Comparison of ENCODE assay signal across 8 cellular contexts in the genomic region with DNA sequence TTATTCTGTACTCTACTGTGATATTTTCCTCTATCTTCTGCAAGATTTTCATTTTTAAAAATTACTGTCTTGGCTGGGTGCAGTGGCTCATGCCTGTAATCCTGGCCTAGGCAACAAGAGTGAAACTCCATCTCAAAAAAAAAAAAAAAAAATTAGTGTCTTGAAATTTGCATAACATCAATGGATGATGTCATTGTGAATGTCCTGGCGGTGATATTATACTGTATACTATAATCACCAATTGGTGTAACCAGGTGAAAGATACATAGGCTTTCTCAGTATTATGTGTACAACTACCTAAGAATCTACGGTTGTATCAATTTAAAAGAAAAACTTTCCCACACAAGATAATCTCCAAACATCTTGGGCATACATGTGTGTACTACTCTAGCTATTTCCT. TPM values are rescaled to one million over a fixed set of nuclear protein-coding genes. Genes with fewer than 3 reads are reported as not detected.
DNase-seq lines count a peak whose midpoint lies in the region; ATAC-seq and TF ChIP-seq lines count a peak whose summit lies in the region.
"Had no signal": no experiment of that assay in that cellular context is flagged by ENCODE, and none has a peak within 500 bp of the region (broad histone marks: within the 10 kb centered on the region; RNA-seq: fewer than 3 reads in every experiment).

No MANE protein-coding gene starts in this region.

- H3K4me3 Mint-ChIP-seq in CD4-positive, alpha-beta T cell = peak overlapping the region; percentile 85
- peak overlapping the region; percentile 55 for H3K4me3 Mint-ChIP-seq in activated naive CD8-positive, alpha-beta T cell treated with anti-CD3 and anti-CD28 coated beads, Interleukin-2, amount 50 U/mL, for 24 hours
- peak overlapping the region in 9 of 10 donors; percentile 66 to 99 (median 94) for H3K4me3 Mint-ChIP-seq in naive thymus-derived CD4-positive, alpha-beta T cell

- H3K27me3 ChIP-seq in CD4-positive, alpha-beta T cell (ENCODE audit: control insufficient read depth, insufficient read depth, low read length) = no peaks in the 10 kb centered on the region
- H3K27me3 ChIP-seq in naive thymus-derived CD4-positive, alpha-beta T cell (ENCODE audit: control insufficient read depth in 2 of 2, insufficient read depth in 2 of 2, low read length in 2 of 2) = no peaks in the 10 kb centered on the region

- peaks cover 16 to 19% of the 10 kb centered on the region in 2 experiments for H3K36me3 ChIP-seq in HEK293 (ENCODE audit: control insufficient read depth in 2 of 2, insufficient read depth in 1 of 2, low read length in 2 of 2)
- H3K36me3 ChIP-seq in naive thymus-derived CD4-positive, alpha-beta T cell (ENCODE audit: control insufficient read depth in 2 of 3, insufficient read depth in 3 of 3, low read length in 3 of 3) = peaks cover 0 to 9% (median 0%) of the 10 kb centered on the region in 3 experiments

- H3K36me3 Mint-ChIP-seq in CD4-positive, alpha-beta T cell (ENCODE audit: low read depth) = peaks cover 89% of the 10 kb centered on the region
- peaks cover 55% of the 10 kb centered on the region for H3K36me3 Mint-ChIP-seq in activated naive CD8-positive, alpha-beta T cell treated with anti-CD3 and anti-CD28 coated beads, Interleukin-2, amount 50 U/mL, for 24 hours (ENCODE audit: low read depth)
- H3K36me3 Mint-ChIP-seq in naive thymus-derived CD4-positive, alpha-beta T cell = peaks cover 14 to 46% (median 40%) of the 10 kb centered on the region in 5 donors

- DNase-seq in CD4-positive, alpha-beta T cell = no peak
- no peak for DNase-seq in activated naive CD8-positive, alpha-beta T cell treated with anti-CD3 and anti-CD28 coated beads, Interleukin-2, amount 50 U/mL, for 24 hours
- peak in 2 of 9 donors; percentile 28 to 57 for DNase-seq in naive thymus-derived CD4-positive, alpha-beta T cell
- DNase-seq in GM10248 (ENCODE audit: extremely low spot score) (no peak), midbrain (lab: John Stamatoyannopoulos, UW) (no peak)
- DNase-seq: DMS153 had no signal

- no peaks in the 10 kb centered on the region; the same call in 1 of the 2 replicates for H3K4me1 ChIP-seq in HEK293 (ENCODE audit: control insufficient read depth, insufficient read depth, low read length)
- H3K4me1 ChIP-seq in naive thymus-derived CD4-positive, alpha-beta T cell (ENCODE audit: control insufficient read depth in 2 of 2, insufficient read depth in 2 of 2, low read length in 2 of 2) = peaks cover 4 to 6% of the 10 kb centered on the region in 2 donors

- H3K27ac ChIP-seq in CD4-positive, alpha-beta T cell (ENCODE audit: low read depth, low read length) = peak overlapping the region; percentile 71
- H3K27ac ChIP-seq in HEK293 (ENCODE audit: extremely low read depth, low read depth, low read length) = peak overlapping the region; percentile 29; the same call in 1 of the 2 replicates
- H3K27ac ChIP-seq in naive thymus-derived CD4-positive, alpha-beta T cell (ENCODE audit: low read depth, low read length) = peak overlapping the region; percentile 92

- POLR2A ChIA-PET in CD4-positive, alpha-beta T cell (lab: Charles Lee) = interaction anchor here (1.8 kb wide), 1 partner anchor 14 kb away, joined by 4 read pairs; no protein-coding TSS in a partner anchor
- POLR2A ChIA-PET in HEK293 (lab: Yijun Ruan, JAX) (no interaction called here), GM10248 (lab: Yijun Ruan, JAX) (no interaction called here)
- POLR2A ChIA-PET in naive thymus-derived CD4-positive, alpha-beta T cell (lab: Charles Lee) = interaction anchor here (1.3 to 1.4 kb wide), 3 partner anchors 14 to 33 kb away, joined by 4 to 6 read pairs (median 6); partner anchors contain the start of gene ZNF331

- H3K9me3 Mint-ChIP-seq in CD4-positive, alpha-beta T cell = no peaks in the 10 kb centered on the region
- peaks cover 7% of the 10 kb centered on the region for H3K9me3 Mint-ChIP-seq in activated naive CD8-positive, alpha-beta T cell treated with anti-CD3 and anti-CD28 coated beads, Interleukin-2, amount 50 U/mL, for 24 hours
- H3K9me3 Mint-ChIP-seq in naive thymus-derived CD4-positive, alpha-beta T cell = peaks cover 0 to 53% (median 14%) of the 10 kb centered on the region in 11 donors

- intact Hi-C loops in CD4-positive, alpha-beta T cell (cut with DNase I, micrococcal nuclease) = loop anchor here in 1 of 2 experiments (10.0 kb wide), 1 partner anchor 312 kb away; the partner anchor contains the start of gene MYADM
- intact Hi-C loops in naive thymus-derived CD4-positive, alpha-beta T cell (cut with micrococcal nuclease) = loop anchor here (5.0 kb wide), 2 partner anchors 356 to 639 kb away; partner anchors contain the start of gene TSEN34 (in 1 of the 2)

- no peak for TF ChIP-seq CTCF in CD4-positive, alpha-beta T cell (IDR thresholded peaks at IDR 0.05)
- no peak for TF ChIP-seq CTCF in HEK293 (tag by site-specific recombination; IDR thresholded peaks at IDR 0.05)
- TF ChIP-seq CTCF in GM10248 (IDR thresholded peaks at IDR 0.05; ENCODE audit: control extremely low read depth, extremely low read depth, low read depth, missing control alignments) = no peak

- ATAC-seq in CD4-positive, alpha-beta T cell (ENCODE audit: poor library complexity) = peak; percentile 9
- peak; percentile 21 for ATAC-seq in activated naive CD8-positive, alpha-beta T cell treated with anti-CD3 and anti-CD28 coated beads, Interleukin-2, amount 50 U/mL, for 24 hours
- ATAC-seq in naive thymus-derived CD4-positive, alpha-beta T cell = no peak
- ATAC-seq in HG02885 (IDR thresholded peaks at IDR 0.05; ENCODE audit: poor library complexity, unreplicated experiment) = no peak

- no peaks in the 10 kb centered on the region for H3K9me3 ChIP-seq in CD4-positive, alpha-beta T cell (ENCODE audit: control insufficient read depth, low read length)
- no peaks in the 10 kb centered on the region for H3K9me3 ChIP-seq in HEK293 (ENCODE audit: control insufficient read depth, insufficient read depth, low read depth, low read length)
- no peaks in the 10 kb centered on the region for H3K9me3 ChIP-seq in naive thymus-derived CD4-positive, alpha-beta T cell (ENCODE audit: control insufficient read depth in 2 of 3, low read length in 3 of 3)

- no peak overlapping the region for H3K4me3 ChIP-seq in HEK293 (ENCODE audit: low read depth, low read length)
- peak overlapping the region; percentile 67 for H3K4me3 ChIP-seq in naive thymus-derived CD4-positive, alpha-beta T cell (ENCODE audit: low read length)

- H3K27me3 Mint-ChIP-seq in CD4-positive, alpha-beta T cell = peaks cover 11% of the 10 kb centered on the region
- H3K27me3 Mint-ChIP-seq in activated naive CD8-positive, alpha-beta T cell treated with anti-CD3 and anti-CD28 coated beads, Interleukin-2, amount 50 U/mL, for 24 hours = no peaks in the 10 kb centered on the region
- no peaks in the 10 kb centered on the region for H3K27me3 Mint-ChIP-seq in naive thymus-derived CD4-positive, alpha-beta T cell

- H3K27ac Mint-ChIP-seq in CD4-positive, alpha-beta T cell = peak overlapping the region; percentile 99
- peak overlapping the region; percentile 81 for H3K27ac Mint-ChIP-seq in activated naive CD8-positive, alpha-beta T cell treated with anti-CD3 and anti-CD28 coated beads, Interleukin-2, amount 50 U/mL, for 24 hours
- H3K27ac Mint-ChIP-seq in naive thymus-derived CD4-positive, alpha-beta T cell = peak overlapping the region in 8 of 9 donors; percentile 88 to 100 (median 100)

- CTCF ChIA-PET in CD4-positive, alpha-beta T cell (lab: Charles Lee) = no interaction called here
- CTCF ChIA-PET in HEK293 (lab: Yijun Ruan, JAX) = no interaction called here
- CTCF ChIA-PET in naive thymus-derived CD4-positive, alpha-beta T cell (lab: Charles Lee) = no interaction called here
- CTCF ChIA-PET in GM10248 (lab: Yijun Ruan, JAX) = no interaction called here

- H3K4me1 Mint-ChIP-seq in CD4-positive, alpha-beta T cell (ENCODE audit: low read depth) = peaks cover 45% of the 10 kb centered on the region
- H3K4me1 Mint-ChIP-seq in activated naive CD8-positive, alpha-beta T cell treated with anti-CD3 and anti-CD28 coated beads, Interleukin-2, amount 50 U/mL, for 24 hours = peaks cover 42% of the 10 kb centered on the region
- peaks cover 10 to 55% (median 38%) of the 10 kb centered on the region in 7 donors for H3K4me1 Mint-ChIP-seq in naive thymus-derived CD4-positive, alpha-beta T cell

TF ChIP-seq in HEK293, 187 proteins besides CTCF, POLR2A, EP300 and RAD21 (continues in another document):
- TF ChIP-seq ZBTB26 (tag by site-specific recombination; optimal IDR thresholded peaks at IDR 0.05) (no peak), ZNF639 (tag by site-specific recombination; IDR thresholded peaks at IDR 0.05) (no peak), OSR2 (tag by site-specific recombination; IDR thresholded peaks at IDR 0.05) (no peak), ZNF561 (tag by site-specific recombination; IDR thresholded peaks at IDR 0.05; ENCODE audit: borderline replicate concordance) (no peak), ZNF24 (tag by site-specific recombination; IDR thresholded peaks at IDR 0.05) (no peak), ZNF677 (tag by site-specific recombination; IDR thresholded peaks at IDR 0.05) (no peak)

RNA-seq across cellular contexts. Expression of gene ZNF331, which starts 15.2 kb away (rescaled TPM):
- 100 to 1,000 TPM; 428 to 437 TPM for total RNA-seq in CD4-positive, alpha-beta T cell
- total RNA-seq in naive thymus-derived CD4-positive, alpha-beta T cell = 100 to 1,000 TPM in 2 of 5 experiments, 10 to 100 TPM in 3; 18.1 to 318 (median 68.6) TPM
- 10 to 100 TPM; 35.0 to 52.1 TPM for polyA plus RNA-seq in naive thymus-derived CD4-positive, alpha-beta T cell

Comparison
In these comparisons a context has a peak if more than half of its experiments do, and no peak if none do; other contexts are left out.
1. ATAC-seq: peak in CD4-positive, alpha-beta T cell (single experiment) and activated naive CD8-positive, alpha-beta T cell treated with anti-CD3 and anti-CD28 coated beads, Interleukin-2, amount 50 U/mL, for 24 hours (single experiment); none in naive thymus-derived CD4-positive, alpha-beta T cell (single experiment) and HG02885 (single experiment).
2. H3K27ac ChIP-seq: peak in every context shown above with its lines; median percentile 92 in naive thymus-derived CD4-positive, alpha-beta T cell; 71 in CD4-positive, alpha-beta T cell; 29 in HEK293.
3. POLR2A ChIA-PET loops: an anchor here in CD4-positive, alpha-beta T cell (1.8 kb wide) and naive thymus-derived CD4-positive, alpha-beta T cell (1.3 to 1.4 kb wide); none called in HEK293 and GM10248.
4. Peak in every context shown above with its lines, with median percentiles within 50 percentile points of each other: H3K27ac Mint-ChIP-seq and H3K4me3 Mint-ChIP-seq.